In genomic region chr6:41577865-41578713, GRCh38 we compare ENCODE assay signal across 2 cellular contexts.
TF ChIP-seq lines count a peak whose summit lies in the region.

No MANE protein-coding gene starts in this region.

TF ChIP-seq in K562, 482 proteins besides CTCF, POLR2A, EP300 and RAD21 (continued from another document and continues in another):
- TF ChIP-seq ZBTB49 (CRISPR knock-in tag; IDR thresholded peaks at IDR 0.05; ENCODE audit: borderline replicate concordance) = no peak
- no peak; the same call in 1 of the 2 replicates for TF ChIP-seq TAL1 (IDR thresholded peaks at IDR 0.05)
- TF ChIP-seq, protein P1, sequence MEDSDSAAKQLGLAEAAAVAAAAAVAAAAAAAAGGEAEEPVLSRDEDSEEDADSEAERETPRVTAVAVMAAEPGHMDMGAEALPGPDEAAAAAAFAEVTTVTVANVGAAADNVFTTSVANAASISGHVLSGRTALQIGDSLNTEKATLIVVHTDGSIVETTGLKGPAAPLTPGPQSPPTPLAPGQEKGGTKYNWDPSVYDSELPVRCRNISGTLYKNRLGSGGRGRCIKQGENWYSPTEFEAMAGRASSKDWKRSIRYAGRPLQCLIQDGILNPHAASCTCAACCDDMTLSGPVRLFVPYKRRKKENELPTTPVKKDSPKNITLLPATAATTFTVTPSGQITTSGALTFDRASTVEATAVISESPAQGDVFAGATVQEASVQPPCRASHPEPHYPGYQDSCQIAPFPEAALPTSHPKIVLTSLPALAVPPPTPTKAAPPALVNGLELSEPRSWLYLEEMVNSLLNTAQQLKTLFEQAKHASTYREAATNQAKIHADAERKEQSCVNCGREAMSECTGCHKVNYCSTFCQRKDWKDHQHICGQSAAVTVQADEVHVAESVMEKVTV (CRISPR knock-in tag; IDR thresholded peaks at IDR 0.05) = no peak
- no peak for TF ChIP-seq HMGN3 (IDR thresholded peaks at IDR 0.05; ENCODE audit: borderline replicate concordance, extremely low read depth, insufficient read length, low read depth, low read length)
- TF ChIP-seq ELF4 (CRISPR knock-in tag; IDR thresholded peaks at IDR 0.05) = peak; percentile 50; the same call in 1 of the 2 replicates
- TF ChIP-seq ZNF830 (CRISPR knock-in tag; IDR thresholded peaks at IDR 0.05) = no peak
- TF ChIP-seq ZNF239 (CRISPR knock-in tag; IDR thresholded peaks at IDR 0.05) = no peak
- TF ChIP-seq, protein P2, sequence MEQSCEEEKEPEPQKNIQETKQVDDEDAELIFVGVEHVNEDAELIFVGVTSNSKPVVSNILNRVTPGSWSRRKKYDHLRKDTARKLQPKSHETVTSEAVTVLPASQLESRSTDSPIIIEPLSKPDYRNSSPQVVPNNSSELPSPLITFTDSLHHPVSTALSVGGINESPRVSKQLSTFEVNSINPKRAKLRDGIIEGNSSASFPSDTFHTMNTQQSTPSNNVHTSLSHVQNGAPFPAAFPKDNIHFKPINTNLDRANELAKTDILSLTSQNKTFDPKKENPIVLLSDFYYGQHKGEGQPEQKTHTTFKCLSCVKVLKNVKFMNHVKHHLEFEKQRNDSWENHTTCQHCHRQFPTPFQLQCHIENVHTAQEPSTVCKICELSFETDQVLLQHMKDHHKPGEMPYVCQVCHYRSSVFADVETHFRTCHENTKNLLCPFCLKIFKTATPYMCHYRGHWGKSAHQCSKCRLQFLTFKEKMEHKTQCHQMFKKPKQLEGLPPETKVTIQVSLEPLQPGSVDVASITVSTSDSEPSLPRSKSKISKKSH (CRISPR knock-in tag; IDR thresholded peaks at IDR 0.05) = no peak
- TF ChIP-seq ZNF395 (CRISPR knock-in tag; IDR thresholded peaks at IDR 0.05) = no peak
- no peak for TF ChIP-seq HSF4 (CRISPR knock-in tag; IDR thresholded peaks at IDR 0.05; ENCODE audit: borderline replicate concordance)
- TF ChIP-seq PHTF2 (CRISPR knock-in tag; IDR thresholded peaks at IDR 0.05) = no peak
- TF ChIP-seq BCOR (IDR thresholded peaks at IDR 0.05) = no peak
- TF ChIP-seq ZNF217 (CRISPR knock-in tag; IDR thresholded peaks at IDR 0.05) = no peak
- no peak for TF ChIP-seq EGR1 (conservative IDR thresholded peaks at IDR 0.05)
- TF ChIP-seq COPS2 (conservative IDR thresholded peaks at IDR 0.05) = no peak

TF ChIP-seq in HepG2, 621 proteins besides CTCF, POLR2A, EP300 and RAD21 (continued from another document and continues in another):
- TF ChIP-seq STAT6 (CRISPR knock-in tag; IDR thresholded peaks at IDR 0.05; ENCODE audit: borderline replicate concordance) (peak; percentile 89; the same call in 1 of the 2 replicates), HNRNPL (IDR thresholded peaks at IDR 0.05; ENCODE audit: low read depth, low read length) (peak; percentile 91), GABPB1 (CRISPR knock-in tag; IDR thresholded peaks at IDR 0.05) (peak; percentile 59), ZNF557 (CRISPR knock-in tag; IDR thresholded peaks at IDR 0.05) (peak; percentile 66; the same call in 1 of the 2 replicates), DRAP1 (CRISPR knock-in tag; IDR thresholded peaks at IDR 0.05) (peak; percentile 80), TGIF2 (CRISPR knock-in tag; IDR thresholded peaks at IDR 0.05) (peak; percentile 79; the same call in 1 of the 2 replicates), KLF6 (CRISPR knock-in tag; IDR thresholded peaks at IDR 0.05) (peak; percentile 83; the same call in 1 of the 2 replicates), RARA (CRISPR knock-in tag; IDR thresholded peaks at IDR 0.05) (peak; percentile 91), MAFF (IDR thresholded peaks at IDR 0.05; ENCODE audit: low read depth, low read length) (peak; percentile 70), HHEX (CRISPR knock-in tag; IDR thresholded peaks at IDR 0.05) (no peak), SIX4 (CRISPR knock-in tag; IDR thresholded peaks at IDR 0.05) (peak; percentile 90), ZSCAN31 (CRISPR knock-in tag; IDR thresholded peaks at IDR 0.05; ENCODE audit: low read depth) (peak; percentile 89; the same call in 1 of the 2 replicates), ZNF878 (CRISPR knock-in tag; IDR thresholded peaks at IDR 0.05) (peak; percentile 42; the same call in 1 of the 2 replicates), JUND (CRISPR knock-in tag; IDR thresholded peaks at IDR 0.05) (peak; percentile 10; the same call in 1 of the 2 replicates), ZKSCAN1 (IDR thresholded peaks at IDR 0.05; ENCODE audit: low read length) (peak; percentile 52; the same call in 1 of the 2 replicates), CREB3 (CRISPR knock-in tag; IDR thresholded peaks at IDR 0.05) (peak; percentile 72; the same call in 1 of the 2 replicates), ZNF629 (CRISPR knock-in tag; conservative IDR thresholded peaks at IDR 0.05) (0 out of 2 replicates have a peak, but pooled peaks have one; percentile 4), ZNF816 (CRISPR knock-in tag; IDR thresholded peaks at IDR 0.05; ENCODE audit: borderline replicate concordance) (peak; percentile 72; the same call in 1 of the 2 replicates), MZF1 (CRISPR knock-in tag; IDR thresholded peaks at IDR 0.05; ENCODE audit: borderline replicate concordance) (peak; percentile 40; the same call in 1 of the 2 replicates), NKX3-1 (CRISPR knock-in tag; IDR thresholded peaks at IDR 0.05) (peak; percentile 22; the same call in 1 of the 2 replicates), ZNF143 (CRISPR knock-in tag; IDR thresholded peaks at IDR 0.05) (0 out of 2 replicates have a peak, but pooled peaks have one; percentile 31), ZFX (CRISPR knock-in tag; IDR thresholded peaks at IDR 0.05; ENCODE audit: low read depth) (peak; percentile 94), ZNF225 (CRISPR knock-in tag; IDR thresholded peaks at IDR 0.05) (peak; percentile 51), KAT7 (CRISPR knock-in tag; IDR thresholded peaks at IDR 0.05; ENCODE audit: borderline replicate concordance) (peak; percentile 85; the same call in 1 of the 2 replicates), FOXA3 (CRISPR knock-in tag; IDR thresholded peaks at IDR 0.05) (peak; percentile 90), ASH2L (IDR thresholded peaks at IDR 0.05; ENCODE audit: insufficient read length, low read depth, low read length) (peak; percentile 77), PHF8 (CRISPR knock-in tag; IDR thresholded peaks at IDR 0.05) (0 out of 2 replicates have a peak, but pooled peaks have one; percentile 52), FOXJ3 (CRISPR knock-in tag; IDR thresholded peaks at IDR 0.05; ENCODE audit: borderline replicate concordance) (peak; percentile 66)
- TF ChIP-seq, protein P3, sequence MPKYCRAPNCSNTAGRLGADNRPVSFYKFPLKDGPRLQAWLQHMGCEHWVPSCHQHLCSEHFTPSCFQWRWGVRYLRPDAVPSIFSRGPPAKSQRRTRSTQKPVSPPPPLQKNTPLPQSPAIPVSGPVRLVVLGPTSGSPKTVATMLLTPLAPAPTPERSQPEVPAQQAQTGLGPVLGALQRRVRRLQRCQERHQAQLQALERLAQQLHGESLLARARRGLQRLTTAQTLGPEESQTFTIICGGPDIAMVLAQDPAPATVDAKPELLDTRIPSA (CRISPR knock-in tag; IDR thresholded peaks at IDR 0.05; ENCODE audit: borderline replicate concordance) = no peak
- TF ChIP-seq, protein P4, sequence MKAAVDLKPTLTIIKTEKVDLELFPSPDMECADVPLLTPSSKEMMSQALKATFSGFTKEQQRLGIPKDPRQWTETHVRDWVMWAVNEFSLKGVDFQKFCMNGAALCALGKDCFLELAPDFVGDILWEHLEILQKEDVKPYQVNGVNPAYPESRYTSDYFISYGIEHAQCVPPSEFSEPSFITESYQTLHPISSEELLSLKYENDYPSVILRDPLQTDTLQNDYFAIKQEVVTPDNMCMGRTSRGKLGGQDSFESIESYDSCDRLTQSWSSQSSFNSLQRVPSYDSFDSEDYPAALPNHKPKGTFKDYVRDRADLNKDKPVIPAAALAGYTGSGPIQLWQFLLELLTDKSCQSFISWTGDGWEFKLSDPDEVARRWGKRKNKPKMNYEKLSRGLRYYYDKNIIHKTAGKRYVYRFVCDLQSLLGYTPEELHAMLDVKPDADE (CRISPR knock-in tag; IDR thresholded peaks at IDR 0.05) = no peak
- TF ChIP-seq, protein P5, sequence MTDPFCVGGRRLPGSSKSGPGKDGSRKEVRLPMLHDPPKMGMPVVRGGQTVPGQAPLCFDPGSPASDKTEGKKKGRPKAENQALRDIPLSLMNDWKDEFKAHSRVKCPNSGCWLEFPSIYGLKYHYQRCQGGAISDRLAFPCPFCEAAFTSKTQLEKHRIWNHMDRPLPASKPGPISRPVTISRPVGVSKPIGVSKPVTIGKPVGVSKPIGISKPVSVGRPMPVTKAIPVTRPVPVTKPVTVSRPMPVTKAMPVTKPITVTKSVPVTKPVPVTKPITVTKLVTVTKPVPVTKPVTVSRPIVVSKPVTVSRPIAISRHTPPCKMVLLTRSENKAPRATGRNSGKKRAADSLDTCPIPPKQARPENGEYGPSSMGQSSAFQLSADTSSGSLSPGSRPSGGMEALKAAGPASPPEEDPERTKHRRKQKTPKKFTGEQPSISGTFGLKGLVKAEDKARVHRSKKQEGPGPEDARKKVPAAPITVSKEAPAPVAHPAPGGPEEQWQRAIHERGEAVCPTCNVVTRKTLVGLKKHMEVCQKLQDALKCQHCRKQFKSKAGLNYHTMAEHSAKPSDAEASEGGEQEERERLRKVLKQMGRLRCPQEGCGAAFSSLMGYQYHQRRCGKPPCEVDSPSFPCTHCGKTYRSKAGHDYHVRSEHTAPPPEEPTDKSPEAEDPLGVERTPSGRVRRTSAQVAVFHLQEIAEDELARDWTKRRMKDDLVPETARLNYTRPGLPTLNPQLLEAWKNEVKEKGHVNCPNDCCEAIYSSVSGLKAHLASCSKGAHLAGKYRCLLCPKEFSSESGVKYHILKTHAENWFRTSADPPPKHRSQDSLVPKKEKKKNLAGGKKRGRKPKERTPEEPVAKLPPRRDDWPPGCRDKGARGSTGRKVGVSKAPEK (CRISPR knock-in tag; IDR thresholded peaks at IDR 0.05; ENCODE audit: borderline replicate concordance) = peak; percentile 67; the same call in 1 of the 2 replicates
- TF ChIP-seq, protein P6, sequence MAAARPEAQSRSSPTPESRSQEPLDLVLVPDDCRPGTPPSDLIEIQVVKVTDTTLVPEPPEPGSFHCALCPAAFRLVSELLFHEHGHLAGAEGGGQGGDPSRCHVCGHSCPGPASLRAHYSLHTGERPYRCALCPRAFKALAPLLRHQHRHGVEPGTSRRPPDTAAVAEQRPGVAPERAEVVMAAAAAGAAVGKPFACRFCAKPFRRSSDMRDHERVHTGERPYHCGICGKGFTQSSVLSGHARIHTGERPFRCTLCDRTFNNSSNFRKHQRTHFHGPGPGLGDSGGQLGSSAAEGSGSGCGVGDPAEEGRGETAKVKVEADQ (CRISPR knock-in tag; IDR thresholded peaks at IDR 0.05; ENCODE audit: borderline replicate concordance) = no peak
- TF ChIP-seq, protein P7, sequence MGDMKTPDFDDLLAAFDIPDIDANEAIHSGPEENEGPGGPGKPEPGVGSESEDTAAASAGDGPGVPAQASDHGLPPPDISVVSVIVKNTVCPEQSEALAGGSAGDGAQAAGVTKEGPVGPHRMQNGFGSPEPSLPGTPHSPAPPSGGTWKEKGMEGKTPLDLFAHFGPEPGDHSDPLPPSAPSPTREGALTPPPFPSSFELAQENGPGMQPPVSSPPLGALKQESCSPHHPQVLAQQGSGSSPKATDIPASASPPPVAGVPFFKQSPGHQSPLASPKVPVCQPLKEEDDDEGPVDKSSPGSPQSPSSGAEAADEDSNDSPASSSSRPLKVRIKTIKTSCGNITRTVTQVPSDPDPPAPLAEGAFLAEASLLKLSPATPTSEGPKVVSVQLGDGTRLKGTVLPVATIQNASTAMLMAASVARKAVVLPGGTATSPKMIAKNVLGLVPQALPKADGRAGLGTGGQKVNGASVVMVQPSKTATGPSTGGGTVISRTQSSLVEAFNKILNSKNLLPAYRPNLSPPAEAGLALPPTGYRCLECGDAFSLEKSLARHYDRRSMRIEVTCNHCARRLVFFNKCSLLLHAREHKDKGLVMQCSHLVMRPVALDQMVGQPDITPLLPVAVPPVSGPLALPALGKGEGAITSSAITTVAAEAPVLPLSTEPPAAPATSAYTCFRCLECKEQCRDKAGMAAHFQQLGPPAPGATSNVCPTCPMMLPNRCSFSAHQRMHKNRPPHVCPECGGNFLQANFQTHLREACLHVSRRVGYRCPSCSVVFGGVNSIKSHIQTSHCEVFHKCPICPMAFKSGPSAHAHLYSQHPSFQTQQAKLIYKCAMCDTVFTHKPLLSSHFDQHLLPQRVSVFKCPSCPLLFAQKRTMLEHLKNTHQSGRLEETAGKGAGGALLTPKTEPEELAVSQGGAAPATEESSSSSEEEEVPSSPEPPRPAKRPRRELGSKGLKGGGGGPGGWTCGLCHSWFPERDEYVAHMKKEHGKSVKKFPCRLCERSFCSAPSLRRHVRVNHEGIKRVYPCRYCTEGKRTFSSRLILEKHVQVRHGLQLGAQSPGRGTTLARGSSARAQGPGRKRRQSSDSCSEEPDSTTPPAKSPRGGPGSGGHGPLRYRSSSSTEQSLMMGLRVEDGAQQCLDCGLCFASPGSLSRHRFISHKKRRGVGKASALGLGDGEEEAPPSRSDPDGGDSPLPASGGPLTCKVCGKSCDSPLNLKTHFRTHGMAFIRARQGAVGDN (CRISPR knock-in tag; IDR thresholded peaks at IDR 0.05) = peak; percentile 97
- TF ChIP-seq, protein P8, sequence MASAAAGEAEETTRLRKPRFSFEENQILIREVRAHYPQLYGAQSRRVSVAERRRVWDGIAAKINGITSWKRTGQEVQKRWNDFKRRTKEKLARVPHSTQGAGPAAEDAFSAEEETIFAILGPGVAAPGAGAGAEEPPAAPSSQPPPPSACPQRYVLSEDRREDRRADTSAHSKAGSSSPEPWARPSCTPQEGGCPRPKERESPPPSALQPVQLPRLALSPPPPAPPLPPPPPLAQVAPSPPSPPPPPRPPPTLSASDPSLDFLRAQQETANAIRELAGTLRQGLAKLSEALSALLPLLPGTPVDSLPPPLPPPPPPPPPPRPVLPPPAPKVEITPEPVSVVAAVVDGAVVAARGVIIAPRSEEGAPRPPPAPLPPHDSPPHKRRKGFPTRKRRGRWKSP (CRISPR knock-in tag; IDR thresholded peaks at IDR 0.05) = peak; percentile 80; the same call in 1 of the 2 replicates
